14 cellular contexts compared by ENCODE assay signal in the genomic region with DNA sequence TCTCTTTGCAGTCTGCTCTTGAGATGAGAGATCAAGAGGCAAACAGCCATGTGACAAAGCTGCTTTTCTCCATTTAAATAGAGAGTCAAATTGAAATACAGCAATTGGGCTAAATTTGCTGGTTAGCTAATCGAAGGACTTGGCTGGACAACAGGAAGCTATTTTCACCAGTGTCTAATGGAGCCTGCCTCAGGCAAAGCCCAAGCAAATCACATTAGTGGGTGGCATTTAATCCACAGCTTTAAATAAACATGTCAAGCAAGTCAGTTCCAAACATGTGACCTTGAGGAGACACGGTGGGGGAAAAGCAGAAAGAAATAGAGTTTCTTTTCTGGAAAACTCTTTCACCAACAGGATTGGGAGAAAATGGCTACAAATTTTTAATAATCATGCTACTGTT.
"Had no signal": no experiment of that assay in that cellular context is flagged by ENCODE, and none has a peak within 500 bp of the region (broad histone marks: within the 10 kb centered on the region; RNA-seq: fewer than 3 reads in every experiment).

No MANE protein-coding gene starts in this region.

- H3K36me3 ChIP-seq: left lung, upper lobe of right lung had no signal

- H3K4me3 Mint-ChIP-seq: activated CD4-positive, alpha-beta memory T cell treated with anti-CD3 and anti-CD28 coated beads for 36 hours; activated naive CD8-positive, alpha-beta T cell treated with anti-CD3 and anti-CD28 coated beads for 36 hours; activated T-cell treated with anti-CD3 and anti-CD28 coated beads, Interleukin-2, amount 50 U/mL, for 72 hours; memory B cell; stimulated activated naive CD8-positive, alpha-beta T cell treated with anti-CD3 and anti-CD28 coated beads, Interleukin-15, amount 100 ng/mL, for 72 hours had no signal

- DNase-seq: activated CD4-positive, alpha-beta memory T cell treated with anti-CD3 and anti-CD28 coated beads for 36 hours; activated gamma-delta T cell treated with Interleukin-2 at 50 U/mL for 16 hours; activated naive CD8-positive, alpha-beta T cell treated with anti-CD3 and anti-CD28 coated beads for 36 hours; activated T-cell treated with anti-CD3 and anti-CD28 coated beads, Interleukin-2, amount 50 U/mL, for 72 hours; dermis blood vessel endothelial cell; left lung; nephron progenitor cell; stimulated activated CD4-positive, alpha-beta T cell treated with anti-CD3 and anti-CD28 coated beads, Interleukin-15, amount 100 ng/mL, for 24 hours; stimulated activated CD4-positive, alpha-beta T cell treated with anti-CD3 and anti-CD28 coated beads, Interleukin-4, amount 100 ng/mL, for 24 hours; stimulated activated naive CD8-positive, alpha-beta T cell treated with anti-CD3 and anti-CD28 coated beads, Interleukin-15, amount 100 ng/mL, for 72 hours; T1000; testis; upper lobe of right lung had no signal

- H3K4me1 Mint-ChIP-seq: stimulated activated naive CD8-positive, alpha-beta T cell treated with anti-CD3 and anti-CD28 coated beads, Interleukin-15, amount 100 ng/mL, for 72 hours had no signal

- H3K27me3 Mint-ChIP-seq: activated CD4-positive, alpha-beta memory T cell treated with anti-CD3 and anti-CD28 coated beads for 36 hours; activated naive CD8-positive, alpha-beta T cell treated with anti-CD3 and anti-CD28 coated beads for 36 hours; memory B cell; stimulated activated naive CD8-positive, alpha-beta T cell treated with anti-CD3 and anti-CD28 coated beads, Interleukin-15, amount 100 ng/mL, for 72 hours had no signal

- H3K9me3 ChIP-seq: left lung, testis, upper lobe of right lung had no signal

- H3K4me1 ChIP-seq: left lung, testis, upper lobe of right lung had no signal

- H3K27me3 ChIP-seq: left lung, testis, upper lobe of right lung had no signal

- H3K9me3 Mint-ChIP-seq: activated CD4-positive, alpha-beta memory T cell treated with anti-CD3 and anti-CD28 coated beads for 36 hours; activated naive CD8-positive, alpha-beta T cell treated with anti-CD3 and anti-CD28 coated beads for 36 hours; memory B cell; nephron progenitor cell had no signal

- H3K4me3 ChIP-seq: left lung, testis, upper lobe of right lung had no signal

- H3K27ac ChIP-seq: left lung, testis, upper lobe of right lung had no signal

- H3K27ac Mint-ChIP-seq: activated CD4-positive, alpha-beta memory T cell treated with anti-CD3 and anti-CD28 coated beads for 36 hours; activated naive CD8-positive, alpha-beta T cell treated with anti-CD3 and anti-CD28 coated beads for 36 hours; activated T-cell treated with anti-CD3 and anti-CD28 coated beads, Interleukin-2, amount 50 U/mL, for 72 hours; memory B cell; nephron progenitor cell; stimulated activated naive CD8-positive, alpha-beta T cell treated with anti-CD3 and anti-CD28 coated beads, Interleukin-15, amount 100 ng/mL, for 72 hours had no signal
